ENCODE assay signal across 8 cellular contexts in the genomic region with DNA sequence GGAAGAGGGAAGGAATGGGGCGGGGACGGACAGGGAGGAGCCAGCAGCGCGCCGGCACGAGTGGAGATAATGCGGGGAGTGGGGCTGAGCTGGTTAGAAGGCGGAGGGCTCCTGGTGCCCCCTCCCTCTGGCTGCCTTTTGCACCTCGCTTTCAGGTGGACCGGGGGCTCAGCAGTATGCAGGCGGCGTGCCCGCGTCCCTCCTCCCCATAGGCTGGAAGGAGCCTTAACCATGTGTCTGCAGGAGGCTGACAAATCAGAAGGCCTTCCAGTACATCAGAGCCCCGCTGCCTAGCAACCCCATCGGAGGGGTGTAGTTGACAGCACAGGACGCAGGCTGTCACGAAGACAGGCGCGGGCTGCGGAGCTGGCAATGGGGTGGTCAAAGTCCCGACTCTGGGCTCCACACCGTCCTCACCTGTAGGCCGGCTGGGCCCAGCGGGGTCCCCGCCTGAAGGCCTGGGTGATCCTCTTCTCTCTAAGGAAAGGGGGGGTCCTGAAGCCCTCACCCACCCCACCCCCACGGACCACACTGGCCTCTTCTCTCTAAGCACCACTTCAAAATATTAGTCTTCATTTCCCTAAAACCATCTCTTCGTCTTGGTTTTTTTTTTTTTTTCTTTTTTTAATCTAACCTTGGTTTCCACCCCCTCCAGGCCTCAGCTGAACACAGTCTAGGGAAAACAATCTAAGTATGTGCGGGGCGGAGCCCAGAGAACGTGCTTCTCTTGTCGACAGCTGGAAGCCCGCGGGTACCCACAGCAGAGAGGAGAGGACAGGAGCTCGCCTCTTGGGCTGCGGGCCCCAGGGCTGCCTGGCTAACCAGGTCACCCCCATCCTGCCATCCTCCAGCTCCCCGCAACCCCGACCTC. TPM values are rescaled to one million over a fixed set of nuclear protein-coding genes. Genes with fewer than 3 reads are reported as not detected.
A peak's percentile ranks its signal among the peaks of the same experiment; 100 is the strongest.
DNase-seq lines count a peak whose midpoint lies in the region; ATAC-seq and TF ChIP-seq lines count a peak whose summit lies in the region.

No MANE protein-coding gene starts in this region.

- H3K27me3 ChIP-seq in GM23338 (ENCODE audit: insufficient read depth) (peaks cover 4% of the 10 kb centered on the region), Loucy (ENCODE audit: insufficient read depth, low read length, poor library complexity, severe bottlenecking) (no peaks in the 10 kb centered on the region), SU-DHL-6 (ENCODE audit: low read length) (no peaks in the 10 kb centered on the region), left ventricle myocardium inferior (ENCODE audit: low read depth) (no peaks in the 10 kb centered on the region)

- H3K4me1 Mint-ChIP-seq in GM23338: peaks cover 61% of the 10 kb centered on the region
- H3K4me1 Mint-ChIP-seq in progenitor cell of endocrine pancreas (ENCODE audit: low read depth): peaks cover 16% of the 10 kb centered on the region

- TF ChIP-seq CTCF in GM23338 (conservative IDR thresholded peaks at IDR 0.05; ENCODE audit: low read depth in 2 of 2) (no peak), Loucy (conservative IDR thresholded peaks at IDR 0.05; ENCODE audit: low read length) (no peak), SU-DHL-6 (IDR thresholded peaks at IDR 0.05; ENCODE audit: insufficient read depth, low read length, poor library complexity, severe bottlenecking) (no peak), left ventricle myocardium inferior (IDR thresholded peaks at IDR 0.05; ENCODE audit: borderline replicate concordance) (no peak), progenitor cell of endocrine pancreas (IDR thresholded peaks at IDR 0.05; ENCODE audit: unreplicated experiment) (no peak)

- intact Hi-C loops in left ventricle myocardium inferior (cut with micrococcal nuclease): loop anchor here (5.0 kb wide), 1 partner anchor 34 kb away; no protein-coding TSS in a partner anchor

- H3K27ac ChIP-seq in GM23338 (ENCODE audit: low read depth) (no peak overlapping the region), SU-DHL-6 (ENCODE audit: low read depth, low read length) (peak overlapping the region; percentile 96), left ventricle myocardium inferior (replicated peaks) (peak overlapping the region; percentile 100)

- H3K4me1 ChIP-seq in GM23338 (ENCODE audit: insufficient read depth): peaks cover 36% of the 10 kb centered on the region
- H3K4me1 ChIP-seq in Loucy (ENCODE audit: insufficient read depth, low read length, poor library complexity, severe bottlenecking): peaks cover 20% of the 10 kb centered on the region
- peaks cover 69% of the 10 kb centered on the region for H3K4me1 ChIP-seq in left ventricle myocardium inferior

- H3K4me3 Mint-ChIP-seq in GM23338: peak overlapping the region; percentile 57
- peak overlapping the region; percentile 67 for H3K4me3 Mint-ChIP-seq in progenitor cell of endocrine pancreas (ENCODE audit: low read depth)

- H3K4me3 ChIP-seq in GM23338: peak overlapping the region; percentile 71
- H3K4me3 ChIP-seq in Loucy (ENCODE audit: low read length, poor library complexity, severe bottlenecking): peak overlapping the region; percentile 86
- peak overlapping the region; percentile 62 for H3K4me3 ChIP-seq in SU-DHL-6 (ENCODE audit: insufficient read depth, low read length, poor library complexity, severe bottlenecking)
- H3K4me3 ChIP-seq in left ventricle myocardium inferior: peak overlapping the region; percentile 89

- peaks cover 31% of the 10 kb centered on the region for H3F3A ChIP-seq in GM23338 (replicated peaks; ENCODE audit: low read depth)
- H3F3A ChIP-seq in Loucy (ENCODE audit: low read depth): peaks cover 3% of the 10 kb centered on the region; the same call in 1 of the 2 replicates
- peaks cover 41% of the 10 kb centered on the region for H3F3A ChIP-seq in SU-DHL-6 (ENCODE audit: insufficient read depth)

- H3K9me3 Mint-ChIP-seq in GM23338: no peaks in the 10 kb centered on the region
- no peaks in the 10 kb centered on the region for H3K9me3 Mint-ChIP-seq in progenitor cell of endocrine pancreas (ENCODE audit: low read depth)

- H2AFZ ChIP-seq in GM23338 (no peak overlapping the region), Loucy (ENCODE audit: low read length) (peak overlapping the region; percentile 85), SU-DHL-6 (ENCODE audit: low read depth, low read length, severe bottlenecking) (peak overlapping the region; percentile 15)

- peak; percentile 70 for ATAC-seq in GM23338

- no peaks in the 10 kb centered on the region for H3K9me2 ChIP-seq in GM23338 (ENCODE audit: insufficient read depth)
- H3K9me2 ChIP-seq in Loucy (replicated peaks; ENCODE audit: low read depth, low read length): no peaks in the 10 kb centered on the region
- H3K9me2 ChIP-seq in SU-DHL-6 (replicated peaks; ENCODE audit: insufficient read depth, low read length): no peaks in the 10 kb centered on the region

- H3K9me3 ChIP-seq in Loucy (ENCODE audit: insufficient read depth, low read depth, low read length) (no peaks in the 10 kb centered on the region), SU-DHL-6 (ENCODE audit: insufficient read depth, low read length) (no peaks in the 10 kb centered on the region), left ventricle myocardium inferior (replicated peaks) (no peaks in the 10 kb centered on the region)

- peaks cover 58% of the 10 kb centered on the region for H4K20me1 ChIP-seq in GM23338 (replicated peaks; ENCODE audit: insufficient read depth)
- peaks cover 12% of the 10 kb centered on the region for H4K20me1 ChIP-seq in Loucy (ENCODE audit: insufficient read depth, low read length, poor library complexity, severe bottlenecking)
- no peaks in the 10 kb centered on the region for H4K20me1 ChIP-seq in SU-DHL-6 (ENCODE audit: low read depth, low read length)

- H3K79me2 ChIP-seq in GM23338 (replicated peaks; ENCODE audit: insufficient read depth): peaks cover 62% of the 10 kb centered on the region
- peaks cover 38% of the 10 kb centered on the region; the same call in 1 of the 2 replicates for H3K79me2 ChIP-seq in Loucy (ENCODE audit: insufficient read depth, low read length)
- no peaks in the 10 kb centered on the region for H3K79me2 ChIP-seq in SU-DHL-6 (ENCODE audit: insufficient read depth, low read length)

- H3K9ac ChIP-seq in Loucy (ENCODE audit: low read depth, low read length, poor library complexity, severe bottlenecking) (peak overlapping the region; percentile 91), SU-DHL-6 (ENCODE audit: low read length) (peak overlapping the region; percentile 70)

- H3K4me2 ChIP-seq in GM23338 (peak overlapping the region; percentile 94), Loucy (ENCODE audit: low read depth, low read length, poor library complexity, severe bottlenecking) (peak overlapping the region; percentile 80), SU-DHL-6 (ENCODE audit: low read depth, low read length, poor library complexity, severe bottlenecking) (peak overlapping the region; percentile 81)

- H3K27ac Mint-ChIP-seq in GM23338: no peak overlapping the region
- H3K27ac Mint-ChIP-seq in progenitor cell of endocrine pancreas: peak overlapping the region; percentile 93

- H3K36me3 Mint-ChIP-seq in GM23338 (ENCODE audit: low read depth): peaks cover 52% of the 10 kb centered on the region
- H3K36me3 Mint-ChIP-seq in progenitor cell of endocrine pancreas (ENCODE audit: insufficient read depth): peaks cover 8% of the 10 kb centered on the region

- DNase-seq in GF-D8 (lab: John Stamatoyannopoulos, UW): peak; percentile 20
- DNase-seq in GM23338 (ENCODE audit: low spot score): peak; percentile 91
- peak in 53 of 56 donors; percentile 27 to 91 (median 71) for DNase-seq in amygdala (lab: John Stamatoyannopoulos, UW)
- peak; percentile 90 for DNase-seq in left ventricle myocardium inferior
- DNase-seq in progenitor cell of endocrine pancreas (ENCODE audit: low spot score, unreplicated experiment): peak; percentile 26
- no peak for DNase-seq in SHP77 (lab: John Stamatoyannopoulos, UW)

- H3K36me3 ChIP-seq in GM23338 (ENCODE audit: insufficient read depth) (peaks cover 23% of the 10 kb centered on the region; the same call in 1 of the 2 replicates), Loucy (ENCODE audit: insufficient read depth, low read length) (peaks cover 34% of the 10 kb centered on the region; the same call in 1 of the 2 replicates), SU-DHL-6 (ENCODE audit: low read length) (no peaks in the 10 kb centered on the region), left ventricle myocardium inferior (peaks cover 3% of the 10 kb centered on the region)

- H3K27me3 Mint-ChIP-seq in GM23338 (ENCODE audit: insufficient read depth, low read depth, poor library complexity) (peaks cover 26% of the 10 kb centered on the region), progenitor cell of endocrine pancreas (no peaks in the 10 kb centered on the region)

TF ChIP-seq in GM23338, 12 proteins besides CTCF, POLR2A, EP300 and RAD21:
- TF ChIP-seq POLR2AphosphoS5 (IDR thresholded peaks at IDR 0.05; ENCODE audit: low read depth) (0 out of 2 replicates have a peak, but pooled peaks have one; percentile 2), CREB1 (CRISPR knock-in tag; IDR thresholded peaks at IDR 0.05; ENCODE audit: low read depth) (no peak), NANOG (IDR thresholded peaks at IDR 0.05; ENCODE audit: borderline replicate concordance) (no peak)
TF ChIP-seq in GM23338: peak in this region for 1.

RNA-seq across cellular contexts. Expression of gene KDM2B, which starts 44.5 kb away (rescaled TPM):
- 137 and 161 TPM in 2 replicates for total RNA-seq in GM23338 (2014; rRNA removed; shearing (Covaris generic))
- polyA plus RNA-seq in GM23338 (2016; fragmentation: Nextera tagmentation; extraction: Ambion mirVana): 59.4 and 64.4 TPM in 2 replicates
- total RNA-seq in left ventricle myocardium inferior (13.0 TPM), progenitor cell of endocrine pancreas (74.0 and 79.2 TPM in 2 replicates)

Comparison
In these comparisons a context has a peak if more than half of its experiments do, and no peak if none do; other contexts are left out.
1. DNase-seq: peak in GF-D8 (single experiment), GM23338 (single experiment), amygdala (53 of 56), left ventricle myocardium inferior (single experiment) and progenitor cell of endocrine pancreas (single experiment); none in SHP77 (0 of 2).
2. Peak in every context shown above with its lines, with median percentiles within 50 percentile points of each other: H3K4me2 ChIP-seq and H3K4me3 ChIP-seq.